11 cellular contexts compared by ENCODE assay signal in genomic region chr1:109632671-109633346, GRCh38. TPM values are rescaled to one million over a fixed set of nuclear protein-coding genes. Genes with fewer than 3 reads are reported as not detected.
DNase-seq lines count a peak whose midpoint lies in the region; ATAC-seq and TF ChIP-seq lines count a peak whose summit lies in the region.
"Had no signal": no experiment of that assay in that cellular context is flagged by ENCODE, and none has a peak within 500 bp of the region (broad histone marks: within the 10 kb centered on the region; RNA-seq: fewer than 3 reads in every experiment).

No MANE protein-coding gene starts in this region.

- TF ChIP-seq EP300 in gastroesophageal sphincter (IDR thresholded peaks at IDR 0.05) = no peak

- intact Hi-C loops in left colon (cut with DNase I, micrococcal nuclease) = loop anchor here in 1 of 2 donors (5.0 kb wide), 1 partner anchor 91 kb away; no protein-coding TSS in a partner anchor

- H3K36me3 ChIP-seq in SJCRH30 (peaks cover 8% of the 10 kb centered on the region), gastroesophageal sphincter (peaks cover 0 to 41% of the 10 kb centered on the region in 2 donors)

- TF ChIP-seq CTCF in 22Rv1 (IDR thresholded peaks at IDR 0.05) (no peak), gastroesophageal sphincter (IDR thresholded peaks at IDR 0.05) (no peak)

- ATAC-seq in left colon (peak; percentile 70), GM18873 (IDR thresholded peaks at IDR 0.05; ENCODE audit: low FRiP score, unreplicated experiment) (no peak), GM19035 (IDR thresholded peaks at IDR 0.05; ENCODE audit: unreplicated experiment) (no peak), GM21447 (IDR thresholded peaks at IDR 0.05; ENCODE audit: unreplicated experiment) (no peak), gastroesophageal sphincter (no peak)

- H3K4me3 ChIP-seq in SJCRH30 = no peak overlapping the region
- H3K4me3 ChIP-seq in gastroesophageal sphincter = no peak overlapping the region

- H3K9me3 ChIP-seq in SJCRH30 (replicated peaks) = no peaks in the 10 kb centered on the region
- no peaks in the 10 kb centered on the region for H3K9me3 ChIP-seq in gastroesophageal sphincter

- WGBS in gastroesophageal sphincter (ENCODE audit: low coverage in 1 of 2), 2 donors = 22 to 53% methylated on average over 2 to 3 of the region's 5 CpGs

- H3K27me3 ChIP-seq in SJCRH30 (no peaks in the 10 kb centered on the region), gastroesophageal sphincter (no peaks in the 10 kb centered on the region)

- peak; percentile 54 for DNase-seq in NCI-H1436 treated with DMSO at 0.1 percent for 48 hours (lab: John Stamatoyannopoulos, UW)
- DNase-seq in SJCRH30 = peak; percentile 53
- DNase-seq in left colon = peak; percentile 53 to 60
- DNase-seq: activated naive CD4-positive, alpha-beta T cell treated with Interleukin-2 at 50 U/mL for 16 hours had no signal

- H3K27ac ChIP-seq in 22Rv1 = peak overlapping the region; percentile 44
- H3K27ac ChIP-seq in SJCRH30 = no peak overlapping the region
- peak overlapping the region in 2 of 4 donors; percentile 17 to 70 for H3K27ac ChIP-seq in gastroesophageal sphincter
- H3K27ac ChIP-seq: KMS-11 had no signal

- TF ChIP-seq POLR2A in gastroesophageal sphincter (IDR thresholded peaks at IDR 0.05) = no peak

- peaks cover 26% of the 10 kb centered on the region for H3K4me1 ChIP-seq in SJCRH30
- H3K4me1 ChIP-seq in gastroesophageal sphincter = peaks cover 0 to 54% (median 10%) of the 10 kb centered on the region in 3 donors

RNA-seq across cellular contexts. Expression of gene AMPD2, which starts 13.2 kb away (rescaled TPM):
- 37.0 and 42.6 TPM in 2 replicates for total RNA-seq in SJCRH30 (2014; rRNA removed; shearing (Covaris generic))
- total RNA-seq in left colon (10 to 100 TPM; 31.9 to 38.9 TPM), gastroesophageal sphincter (10 to 100 TPM; 28.9 to 38.0 (median 35.6) TPM)

RNA-seq across cellular contexts. Expression of gene GNAT2, which starts 13.4 kb away (rescaled TPM):
- 0.08 and 0.24 TPM in 2 replicates for total RNA-seq in SJCRH30 (2014; rRNA removed; shearing (Covaris generic))
- total RNA-seq in left colon (under 1 TPM in 1 of 2 donors, not detected in 1; 0.73 TPM), gastroesophageal sphincter (not detected)
- total RNA-seq: B cell had no signal

RNA-seq across cellular contexts. Expression of gene GSTM4, which starts 23.1 kb away (rescaled TPM):
- 2.5 and 3.0 TPM in 2 replicates for total RNA-seq in SJCRH30 (2014; rRNA removed; shearing (Covaris generic))
- total RNA-seq in left colon (10 to 100 TPM; 74.8 to 83.5 TPM), gastroesophageal sphincter (10 to 100 TPM; 21.4 to 71.0 (median 42.4) TPM)

RNA-seq across cellular contexts. Expression of gene GSTM2, which starts 35.0 kb away (rescaled TPM):
- 3.4 and 5.9 TPM in 2 replicates for total RNA-seq in SJCRH30 (2014; rRNA removed; shearing (Covaris generic))
- total RNA-seq in left colon = 10 to 100 TPM; 22.5 to 37.8 TPM
- total RNA-seq in gastroesophageal sphincter = 10 to 100 TPM; 10.4 to 93.7 (median 42.2) TPM

RNA-seq across cellular contexts. Expression of gene GSTM1, which starts 54.8 kb away (rescaled TPM):
- not detected in 2 replicates for total RNA-seq in SJCRH30 (2014; rRNA removed; shearing (Covaris generic))
- total RNA-seq in left colon (not detected), gastroesophageal sphincter (10 to 100 TPM in 1 of 4 donors, not detected in 3; 33.1 TPM)
